In the genomic region with DNA sequence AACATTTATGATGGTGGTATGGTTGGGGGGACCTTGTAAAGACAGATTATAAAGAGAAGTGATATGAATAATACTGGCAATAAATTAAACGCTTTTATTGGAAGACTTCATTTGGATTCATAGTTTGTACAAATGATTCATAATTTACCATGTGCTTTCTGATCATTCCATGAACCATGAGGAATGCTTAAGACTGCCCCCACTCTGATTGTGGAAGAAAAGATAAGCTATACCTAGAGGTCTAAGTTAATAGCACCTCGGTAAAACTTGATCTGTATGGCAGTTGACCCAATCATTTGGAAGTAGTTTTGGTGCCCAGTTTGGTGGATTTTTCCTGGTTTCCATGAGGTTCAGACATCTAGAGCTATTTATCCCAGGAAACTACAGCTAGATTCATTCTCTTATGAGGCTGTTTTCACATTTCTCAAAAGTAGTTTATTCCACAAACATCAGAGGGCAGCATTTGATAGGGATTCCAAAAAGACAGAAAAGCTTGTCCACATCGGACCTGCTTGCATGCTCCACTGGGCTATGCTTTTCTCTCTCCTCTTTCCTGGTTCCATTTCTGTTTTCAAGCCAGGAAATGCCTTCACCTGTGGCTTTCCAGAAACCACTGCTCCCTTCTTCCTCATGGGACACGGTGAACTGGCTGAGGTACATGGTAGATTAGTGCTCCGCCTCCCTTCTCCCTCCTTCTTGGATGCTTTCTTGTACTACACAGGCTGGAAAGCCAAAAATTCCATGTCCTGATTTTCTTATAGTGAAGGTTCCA, we compare ENCODE assay signal across 9 cellular contexts. TPM values are rescaled to one million over a fixed set of nuclear protein-coding genes. Genes with fewer than 3 reads are reported as not detected.
A peak's percentile ranks its signal among the peaks of the same experiment; 100 is the strongest.
DNase-seq lines count a peak whose midpoint lies in the region; ATAC-seq and TF ChIP-seq lines count a peak whose summit lies in the region.
"Had no signal": no experiment of that assay in that cellular context is flagged by ENCODE, and none has a peak within 500 bp of the region (broad histone marks: within the 10 kb centered on the region; RNA-seq: fewer than 3 reads in every experiment).

No MANE protein-coding gene starts in this region.

- H3K4me3 ChIP-seq in SK-N-SH (ENCODE audit: low read depth in 2 of 2, low read length in 1 of 2) (no peak overlapping the region), cardiac muscle cell (no peak overlapping the region), testis (no peak overlapping the region)
- H3K4me3 ChIP-seq in effector memory CD4-positive, alpha-beta T cell (ENCODE audit: insufficient read depth, low read depth, low read length, poor library complexity, severe bottlenecking) = no peak overlapping the region

- CTCF ChIA-PET in SK-N-SH (lab: Yijun Ruan, JAX) = interaction anchor here (0.6 to 2.8 kb wide), 39 partner anchors 9 to 1211 kb away, joined by 3 to 22 read pairs (median 4); a partner anchor contains a TSS
- CTCF ChIA-PET in activated CD4-positive, alpha-beta memory T cell treated with anti-CD3 and anti-CD28 coated beads, Interleukin-2, amount 10 ng/mL, durations not matched to agents 7 days and 5 days (lab: Charles Lee) = no interaction called here
- CTCF ChIA-PET in CD4-positive, alpha-beta T cell (lab: Charles Lee) = no interaction called here

- H3K36me3 ChIP-seq in SK-N-SH (replicated peaks in 1 of 2; ENCODE audit: control insufficient read depth in 1 of 2, insufficient read depth in 2 of 2, low read length in 1 of 2) (no peaks in the 10 kb centered on the region), cardiac muscle cell (no peaks in the 10 kb centered on the region), testis (ENCODE audit: low read depth, missing control alignments) (no peaks in the 10 kb centered on the region)
- H3K36me3 ChIP-seq in effector memory CD4-positive, alpha-beta T cell (ENCODE audit: control insufficient read depth, insufficient read depth, low read length) = no peaks in the 10 kb centered on the region

- no peak for TF ChIP-seq POLR2A in testis (IDR thresholded peaks at IDR 0.05)

- TF ChIP-seq CTCF in SK-N-SH (IDR thresholded peaks at IDR 0.05) (peak; percentile 70), cardiac muscle cell (IDR thresholded peaks at IDR 0.05; ENCODE audit: low read depth, low read length) (peak; percentile 57), testis (IDR thresholded peaks at IDR 0.05) (peak in 2 of 3 experiments; percentile 25 to 39)
- TF ChIP-seq CTCF in CD4-positive, alpha-beta T cell (IDR thresholded peaks at IDR 0.05) = no peak

- H3K9me3 Mint-ChIP-seq in activated CD4-positive, alpha-beta memory T cell treated with anti-CD3 and anti-CD28 coated beads, Interleukin-2, amount 10 ng/mL, durations not matched to agents 7 days and 5 days = no peaks in the 10 kb centered on the region
- peaks cover 5% of the 10 kb centered on the region for H3K9me3 Mint-ChIP-seq in CD4-positive, alpha-beta T cell

- TF ChIP-seq EP300 in SK-N-SH (IDR thresholded peaks at IDR 0.05; ENCODE audit: borderline replicate concordance in 1 of 2, low read depth in 1 of 2, low read length in 1 of 2) = no peak

- intact Hi-C loops in testis (cut with DNase I; ENCODE audit: low total_unique reads) = no loop called here
- intact Hi-C loops in CD4-positive, alpha-beta T cell (cut with DNase I, micrococcal nuclease) = no loop called here

- TF ChIP-seq RAD21 in SK-N-SH (IDR thresholded peaks at IDR 0.05; ENCODE audit: low read length) = peak; percentile 94

- H3K4me1 ChIP-seq in SK-N-SH (ENCODE audit: control insufficient read depth in 1 of 2, insufficient read depth in 2 of 2, low read depth in 1 of 2, low read length in 1 of 2) (no peaks in the 10 kb centered on the region), cardiac muscle cell (ENCODE audit: low read depth) (no peaks in the 10 kb centered on the region), testis (no peaks in the 10 kb centered on the region)
- H3K4me1 ChIP-seq in effector memory CD4-positive, alpha-beta T cell (ENCODE audit: control insufficient read depth, insufficient read depth, low read length, poor library complexity, severe bottlenecking) = no peaks in the 10 kb centered on the region

- ATAC-seq in CD4-positive, alpha-beta T cell (ENCODE audit: poor library complexity) = no peak
- ATAC-seq: activated CD4-positive, alpha-beta T cell treated with anti-CD3 and anti-CD28 coated beads for 36 hours had no signal

- H3K27ac Mint-ChIP-seq in activated CD4-positive, alpha-beta memory T cell treated with anti-CD3 and anti-CD28 coated beads, Interleukin-2, amount 10 ng/mL, durations not matched to agents 7 days and 5 days = no peak overlapping the region
- no peak overlapping the region for H3K27ac Mint-ChIP-seq in CD4-positive, alpha-beta T cell
- H3K27ac Mint-ChIP-seq: activated CD4-positive, alpha-beta T cell treated with anti-CD3 and anti-CD28 coated beads for 36 hours had no signal

- WGBS in SK-N-SH (ENCODE audit: low lambda C conversion rate) = 52% methylated on average over 5 of the region's 5 CpGs
- 40 to 46% methylated on average over 5 of the region's 5 CpGs for WGBS in testis, 2 donors

- no peaks in the 10 kb centered on the region for H3K4me1 Mint-ChIP-seq in activated CD4-positive, alpha-beta memory T cell treated with anti-CD3 and anti-CD28 coated beads, Interleukin-2, amount 10 ng/mL, durations not matched to agents 7 days and 5 days
- no peaks in the 10 kb centered on the region for H3K4me1 Mint-ChIP-seq in CD4-positive, alpha-beta T cell (ENCODE audit: low read depth)
- H3K4me1 Mint-ChIP-seq: activated CD4-positive, alpha-beta T cell treated with anti-CD3 and anti-CD28 coated beads for 36 hours had no signal

- DNase-seq in NCI-H1694 (lab: John Stamatoyannopoulos, UW) (peak; percentile 7), NCI-H1694 treated with DMSO at 0.1 percent for 48 hours (lab: John Stamatoyannopoulos, UW) (no peak), SK-N-SH (peak; percentile 54), cardiac muscle cell (ENCODE audit: low read depth in 1 of 2, low spot score in 1 of 2) (peak; percentile 59 to 89), testis (no peak)
- DNase-seq in effector memory CD4-positive, alpha-beta T cell = no peak
- DNase-seq in activated CD4-positive, alpha-beta memory T cell treated with anti-CD3 and anti-CD28 coated beads, Interleukin-2, amount 10 ng/mL, durations not matched to agents 7 days and 5 days = no peak
- DNase-seq in CD4-positive, alpha-beta T cell = no peak
- DNase-seq: activated CD4-positive, alpha-beta T cell treated with anti-CD3 and anti-CD28 coated beads for 36 hours had no signal

- H3K9ac ChIP-seq in SK-N-SH = no peak overlapping the region

- H3K27me3 ChIP-seq in SK-N-SH (ENCODE audit: insufficient read depth) (no peaks in the 10 kb centered on the region), cardiac muscle cell (no peaks in the 10 kb centered on the region), testis (no peaks in the 10 kb centered on the region)
- H3K27me3 ChIP-seq in effector memory CD4-positive, alpha-beta T cell (replicated peaks; ENCODE audit: control insufficient read depth, insufficient read depth, low read length, poor library complexity, severe bottlenecking) = no peaks in the 10 kb centered on the region
- H3K27me3 ChIP-seq in CD4-positive, alpha-beta T cell (ENCODE audit: control insufficient read depth, insufficient read depth, low read length) = peaks cover 9% of the 10 kb centered on the region

- H4K20me1 ChIP-seq in SK-N-SH (ENCODE audit: insufficient read depth) = no peaks in the 10 kb centered on the region

- no peak overlapping the region for H3K27ac ChIP-seq in SK-N-SH (ENCODE audit: low read depth in 2 of 2, low read length in 1 of 2)
- no peak overlapping the region for H3K27ac ChIP-seq in cardiac muscle cell
- H3K27ac ChIP-seq in testis = no peak overlapping the region
- H3K27ac ChIP-seq in effector memory CD4-positive, alpha-beta T cell (ENCODE audit: insufficient read depth, low read length, poor library complexity, severe bottlenecking) = no peak overlapping the region
- H3K27ac ChIP-seq in CD4-positive, alpha-beta T cell (ENCODE audit: low read depth, low read length) = no peak overlapping the region

- H3F3A ChIP-seq in SK-N-SH (replicated peaks; ENCODE audit: insufficient read depth) = no peaks in the 10 kb centered on the region

- no peaks in the 10 kb centered on the region for H3K9me2 ChIP-seq in SK-N-SH

- no peaks in the 10 kb centered on the region for H3K9me3 ChIP-seq in SK-N-SH
- no peaks in the 10 kb centered on the region for H3K9me3 ChIP-seq in cardiac muscle cell (ENCODE audit: low read depth)
- H3K9me3 ChIP-seq in testis = no peaks in the 10 kb centered on the region
- no peaks in the 10 kb centered on the region for H3K9me3 ChIP-seq in effector memory CD4-positive, alpha-beta T cell (ENCODE audit: control insufficient read depth, low read length)
- H3K9me3 ChIP-seq in CD4-positive, alpha-beta T cell (ENCODE audit: control insufficient read depth, low read length) = no peaks in the 10 kb centered on the region

- H3K4me2 ChIP-seq in SK-N-SH = no peak overlapping the region

- peak overlapping the region; percentile 48 for H2AFZ ChIP-seq in SK-N-SH (ENCODE audit: low read depth)

- no peaks in the 10 kb centered on the region for H3K79me2 ChIP-seq in SK-N-SH (ENCODE audit: insufficient read depth)

- peaks cover 2% of the 10 kb centered on the region for H3K27me3 Mint-ChIP-seq in activated CD4-positive, alpha-beta memory T cell treated with anti-CD3 and anti-CD28 coated beads, Interleukin-2, amount 10 ng/mL, durations not matched to agents 7 days and 5 days
- H3K27me3 Mint-ChIP-seq in CD4-positive, alpha-beta T cell = peaks cover 22% of the 10 kb centered on the region

- H3K36me3 Mint-ChIP-seq in activated CD4-positive, alpha-beta memory T cell treated with anti-CD3 and anti-CD28 coated beads, Interleukin-2, amount 10 ng/mL, durations not matched to agents 7 days and 5 days (ENCODE audit: low read depth) = no peaks in the 10 kb centered on the region
- no peaks in the 10 kb centered on the region for H3K36me3 Mint-ChIP-seq in CD4-positive, alpha-beta T cell (ENCODE audit: low read depth)

- no peak overlapping the region for H3K4me3 Mint-ChIP-seq in activated CD4-positive, alpha-beta memory T cell treated with anti-CD3 and anti-CD28 coated beads, Interleukin-2, amount 10 ng/mL, durations not matched to agents 7 days and 5 days
- no peak overlapping the region for H3K4me3 Mint-ChIP-seq in CD4-positive, alpha-beta T cell
- H3K4me3 Mint-ChIP-seq: activated CD4-positive, alpha-beta T cell treated with anti-CD3 and anti-CD28 coated beads for 36 hours had no signal

- POLR2A ChIA-PET in SK-N-SH (lab: Yijun Ruan, JAX) = no interaction called here
- POLR2A ChIA-PET in activated CD4-positive, alpha-beta memory T cell treated with anti-CD3 and anti-CD28 coated beads, Interleukin-2, amount 10 ng/mL, durations not matched to agents 7 days and 5 days (lab: Charles Lee) = no interaction called here
- POLR2A ChIA-PET in CD4-positive, alpha-beta T cell (lab: Charles Lee) = no interaction called here

RNA-seq across cellular contexts. Expression of a gene that starts 29.2 kb away (rescaled TPM):
- polyA plus RNA-seq in SK-N-SH (2012; rRNA removed) (13.0 and 19.6 TPM in 2 replicates), cardiac muscle cell (46.4 and 47.5 TPM in 2 replicates), testis (ENCODE audit: insufficient read depth, low read depth, low replicate concordance) (65.7 TPM)
- 16.7 and 18.9 TPM in 2 replicates for polyA plus RNA-seq in SK-N-SH (2012; cell fraction: cytosol; rRNA removed)
- 7.0 and 7.1 TPM in 2 replicates for polyA plus RNA-seq in SK-N-SH (2012; cell fraction: nucleus; rRNA removed)
- total RNA-seq in cardiac muscle cell (21.0 and 21.1 TPM in 2 replicates), testis (10 to 100 TPM; 36.3 to 57.2 TPM)
- 10 to 100 TPM; 46.1 to 48.0 TPM for total RNA-seq in activated CD4-positive, alpha-beta memory T cell treated with anti-CD3 and anti-CD28 coated beads, Interleukin-2, amount 10 ng/mL, durations not matched to agents 7 days and 5 days
- 10 to 100 TPM; 43.7 to 50.5 TPM for total RNA-seq in CD4-positive, alpha-beta T cell

Comparison
In these comparisons a context has a peak if more than half of its experiments do, and no peak if none do; other contexts are left out.
1. DNase-seq: peak in NCI-H1694 (single experiment), SK-N-SH (single experiment) and cardiac muscle cell (2 of 2); none in NCI-H1694 treated with DMSO at 0.1 percent for 48 hours (single experiment), testis (single experiment), effector memory CD4-positive, alpha-beta T cell (0 of 3), activated CD4-positive, alpha-beta memory T cell treated with anti-CD3 and anti-CD28 coated beads, Interleukin-2, amount 10 ng/mL, durations not matched to agents 7 days and 5 days (single experiment) and CD4-positive, alpha-beta T cell (0 of 10).